ENCODE assay signal across 22 cellular contexts in genomic region chr3:193782747-193783146, GRCh38.
DNase-seq lines count a peak whose midpoint lies in the region; ATAC-seq and TF ChIP-seq lines count a peak whose summit lies in the region.
"Had no signal": no experiment of that assay in that cellular context is flagged by ENCODE, and none has a peak within 500 bp of the region (broad histone marks: within the 10 kb centered on the region; RNA-seq: fewer than 3 reads in every experiment).

No MANE protein-coding gene starts in this region.

- peak overlapping the region; percentile 47 for H3K9ac ChIP-seq in HCT116 (ENCODE audit: low read length)
- no peak overlapping the region for H3K9ac ChIP-seq in trophoblast cell (ENCODE audit: low read length)
- H3K9ac ChIP-seq: GM23248 had no signal

- H2BK120ac ChIP-seq in trophoblast cell (ENCODE audit: insufficient read depth, low read length, poor library complexity), result peak overlapping the region; percentile 85

- peak overlapping the region; percentile 53 for H2BK12ac ChIP-seq in trophoblast cell (ENCODE audit: low read length)

- no peaks in the 10 kb centered on the region for H4K20me1 ChIP-seq in HCT116 (ENCODE audit: insufficient read depth)
- no peaks in the 10 kb centered on the region for H4K20me1 ChIP-seq in hepatocyte (ENCODE audit: insufficient read depth, poor library complexity, severe bottlenecking)

- no peaks in the 10 kb centered on the region for H3K9me2 ChIP-seq in HCT116 (ENCODE audit: insufficient read depth)
- H3K9me2 ChIP-seq in hepatocyte (replicated peaks; ENCODE audit: insufficient read depth), result no peaks in the 10 kb centered on the region

- RAD21 ChIA-PET in HCT116 (lab: Charles Lee; ENCODE audit: low non-redundant PET in 1 of 2, low total read pairs in 2 of 2, uncharacterized antibody in 2 of 2, unreplicated experiment in 2 of 2), result interaction anchor here in 1 of 2 experiments (3.4 kb wide), 1 partner anchor 533 kb away, joined by 13 read pairs; no protein-coding TSS in a partner anchor

- WGBS in hepatocyte (ENCODE audit: low lambda C conversion rate, missing lambda C conversion rate), result 71% methylated on average over 3 of the region's 3 CpGs
- WGBS in trophoblast cell (ENCODE audit: extremely low coverage, insufficient coverage, insufficient read length), result no CpG with 5 or more reads among the region's 3 CpGs

- H3K27ac ChIP-seq in HCT116 (ENCODE audit: low read depth, low read length), result peak overlapping the region; percentile 29; the same call in 1 of the 2 replicates
- peak overlapping the region; percentile 95 for H3K27ac ChIP-seq in RWPE1
- peak overlapping the region; percentile 84 for H3K27ac ChIP-seq in hepatocyte
- H3K27ac ChIP-seq in trophoblast cell (ENCODE audit: low read depth, low read length), result peak overlapping the region; percentile 43
- H3K27ac ChIP-seq: C4-2B, GM23248, neutrophil had no signal

- H3K4me2 ChIP-seq in HCT116 (ENCODE audit: low read length) (peak overlapping the region; percentile 77), hepatocyte (peak overlapping the region; percentile 39), trophoblast cell (ENCODE audit: low read length) (peak overlapping the region; percentile 5)

- peak overlapping the region; percentile 47 for H4K8ac ChIP-seq in trophoblast cell (ENCODE audit: low read depth, low read length)

- TF ChIP-seq RAD21 in HCT116 (IDR thresholded peaks at IDR 0.05; ENCODE audit: low read depth), result no peak

- peak overlapping the region; percentile 47 for H2BK5ac ChIP-seq in trophoblast cell (ENCODE audit: low read depth, low read length, poor library complexity)

- no peak for TF ChIP-seq CTCF in HCT116 (IDR thresholded peaks at IDR 0.05 in 2 of 3, conservative IDR thresholded peaks at IDR 0.05 in 1 of 3; ENCODE audit: borderline replicate concordance in 1 of 3, insufficient read depth in 1 of 3, low read depth in 2 of 3, low read length in 2 of 3)
- TF ChIP-seq CTCF in RWPE1 (conservative IDR thresholded peaks at IDR 0.05; ENCODE audit: low read depth), result no peak
- TF ChIP-seq CTCF in hepatocyte (IDR thresholded peaks at IDR 0.05; ENCODE audit: poor library complexity), result no peak

- H3K79me1 ChIP-seq in trophoblast cell (ENCODE audit: low read length), result peaks cover 18% of the 10 kb centered on the region

- H4K91ac ChIP-seq in trophoblast cell (ENCODE audit: low read depth, low read length), result peak overlapping the region; percentile 78

- H3K9me3 ChIP-seq in HCT116 (ENCODE audit: control insufficient read depth in 1 of 2, insufficient read depth in 1 of 2, low read depth in 1 of 2, low read length in 2 of 2) (no peaks in the 10 kb centered on the region), hepatocyte (ENCODE audit: low read depth) (no peaks in the 10 kb centered on the region), trophoblast cell (ENCODE audit: insufficient read depth, low read depth, low read length) (no peaks in the 10 kb centered on the region)
- H3K9me3 ChIP-seq: esophagus squamous epithelium, neutrophil, transverse colon had no signal

- no peaks in the 10 kb centered on the region for H3K79me2 ChIP-seq in HCT116 (ENCODE audit: insufficient read depth, low read length)
- H3K79me2 ChIP-seq in hepatocyte, result no peaks in the 10 kb centered on the region
- H3K79me2 ChIP-seq in trophoblast cell (ENCODE audit: control insufficient read depth, insufficient read depth, low read length, poor library complexity), result no peaks in the 10 kb centered on the region

- no peak overlapping the region for H4K12ac ChIP-seq in trophoblast cell (ENCODE audit: low read depth, low read length)

- intact Hi-C loops in HCT116 (cut with micrococcal nuclease), result no loop called here

- H3K4me1 ChIP-seq in HCT116 (ENCODE audit: control insufficient read depth in 1 of 2, insufficient read depth in 2 of 2, low read length in 2 of 2) (peaks cover 28 to 43% of the 10 kb centered on the region in 2 experiments), hepatocyte (ENCODE audit: insufficient read depth) (peaks cover 46% of the 10 kb centered on the region), trophoblast cell (ENCODE audit: control insufficient read depth in 1 of 2, insufficient read depth in 2 of 2, low read length in 2 of 2) (peaks cover 28 to 41% of the 10 kb centered on the region in 2 experiments)

- H3K27me3 ChIP-seq in HCT116 (ENCODE audit: insufficient read depth, low read length) (peaks cover 25% of the 10 kb centered on the region; the same call in 1 of the 2 replicates), hepatocyte (no peaks in the 10 kb centered on the region), trophoblast cell (ENCODE audit: insufficient read depth, low read length) (no peaks in the 10 kb centered on the region)
- H3K27me3 ChIP-seq: transverse colon had no signal

- H3K36me3 ChIP-seq in HCT116 (ENCODE audit: control insufficient read depth in 1 of 2, insufficient read depth in 2 of 2, low read length in 2 of 2) (no peaks in the 10 kb centered on the region), hepatocyte (replicated peaks; ENCODE audit: insufficient read depth, low read depth) (no peaks in the 10 kb centered on the region), trophoblast cell (ENCODE audit: control insufficient read depth in 1 of 2, insufficient read depth in 2 of 2, low read length in 2 of 2) (no peaks in the 10 kb centered on the region)
- H3K36me3 ChIP-seq: esophagus squamous epithelium, neutrophil, transverse colon had no signal

- no peak for TF ChIP-seq POLR2A in HCT116 (IDR thresholded peaks at IDR 0.05; ENCODE audit: borderline replicate concordance, extremely low read depth, insufficient read depth, insufficient read length)

- no peak for DNase-seq in HCT116 (ENCODE audit: low read depth, low spot score)
- DNase-seq in RWPE1 (ENCODE audit: low spot score), result no peak
- no peak for DNase-seq in hepatocyte (ENCODE audit: low spot score)
- DNase-seq in trophoblast cell, result no peak
- DNase-seq in stimulated activated CD4-positive, alpha-beta T cell treated with anti-CD3 and anti-CD28 coated beads, Interleukin-4, amount 100 ng/mL, for 1 hour, result no peak
- no peak for DNase-seq in HK-2 (ENCODE audit: unreplicated experiment)
- no peak for DNase-seq in NCI-H526 treated with DMSO at 0.1 percent for 48 hours (lab: John Stamatoyannopoulos, UW)
- DNase-seq: activated CD4-positive, alpha-beta T cell treated with anti-CD3 and anti-CD28 coated beads, Interleukin-2, amount 50 U/mL, for 1 hour; activated CD4-positive, CD25-positive, alpha-beta regulatory T cell; activated effector memory CD4-positive, alpha-beta T cell treated with anti-CD3 and anti-CD28 coated beads, Interleukin-2, amount 50 U/mL, for 16 hours; activated naive CD8-positive, alpha-beta T cell treated with anti-CD3 and anti-CD28 coated beads, Interleukin-2, amount 10 ng/mL, durations not matched to agents 7 days and 5 days; activated T-cell treated with anti-CD3 and anti-CD28 coated beads, Interleukin-2, amount 50 U/mL, for 1 hour; aorta; esophagus squamous epithelium; foreskin melanocyte; NCI-H1092; NCI-H2171 treated with DMSO at 0.1 percent for 48 hours; stimulated activated CD4-positive, alpha-beta T cell treated with anti-CD3 and anti-CD28 coated beads, Interleukin-4, amount 100 ng/mL, for 4 hours had no signal

- H3K4ac ChIP-seq in trophoblast cell (ENCODE audit: low read depth, low read length), result peak overlapping the region; percentile 37

- peak overlapping the region; percentile 15 for H3K18ac ChIP-seq in trophoblast cell (ENCODE audit: low read length)

- peak overlapping the region; percentile 80 for H3K14ac ChIP-seq in trophoblast cell (ENCODE audit: low read length)

- H2AFZ ChIP-seq in HCT116 (ENCODE audit: low read depth, low read length, poor library complexity, severe bottlenecking) (no peak overlapping the region), hepatocyte (no peak overlapping the region), trophoblast cell (ENCODE audit: insufficient read depth, low read length, poor library complexity) (no peak overlapping the region)
- H2AFZ ChIP-seq: GM23248 had no signal

- ATAC-seq in HCT116, result peak; percentile 6; the same call in 1 of the 2 replicates

- BruUV-seq in HCT116 (replicated peaks; lab: Mats Ljungman, UMichigan), result no TSS peak

- POLR2A ChIA-PET in HCT116 (lab: Charles Lee) (interaction anchor here (2.2 kb wide), 1 partner anchor 353 kb away, joined by 10 read pairs; the partner anchor contains the start of gene HES1), RWPE1 (lab: Yijun Ruan, JAX; ENCODE audit: low non-redundant PET) (no interaction called here)

- CTCF ChIA-PET in HCT116 (lab: Charles Lee), result interaction anchor here (2.8 to 8.7 kb wide), 3 partner anchors 354 to 540 kb away, joined by 21 to 145 read pairs (median 46); partner anchors contain the start of gene HES1
- CTCF ChIA-PET in RWPE1 (lab: Yijun Ruan, JAX), result interaction anchor here (0.6 to 4.5 kb wide), 3 partner anchors 44 to 354 kb away, joined by 3 to 56 read pairs (median 3); partner anchors contain the start of gene HES1

- no peak overlapping the region for H3K23ac ChIP-seq in trophoblast cell (ENCODE audit: low read length)

- peak overlapping the region in 1 of 2 experiments; percentile 29; a peak in 1 of 4 replicates for H3K4me3 ChIP-seq in HCT116 (replicated peaks in 1 of 2; ENCODE audit: low read depth in 1 of 2, low read length in 2 of 2)
- no peak overlapping the region for H3K4me3 ChIP-seq in hepatocyte
- no peak overlapping the region for H3K4me3 ChIP-seq in trophoblast cell (ENCODE audit: low read depth, low read length)
- H3K4me3 ChIP-seq: esophagus squamous epithelium, GM23248, transverse colon had no signal

- peak overlapping the region; percentile 66 for H2AK5ac ChIP-seq in trophoblast cell (ENCODE audit: low read length)

TF ChIP-seq in HCT116, 20 proteins besides CTCF, POLR2A, EP300 and RAD21 (continues in another document):
- TF ChIP-seq ZFX (IDR thresholded peaks at IDR 0.05) (no peak), SP1 (IDR thresholded peaks at IDR 0.05; ENCODE audit: low read depth) (no peak), JUND (IDR thresholded peaks at IDR 0.05) (no peak), FOSL1 (IDR thresholded peaks at IDR 0.05; ENCODE audit: low read depth) (no peak)

Comparison
In these comparisons a context has a peak if more than half of its experiments do, and no peak if none do; other contexts are left out.
1. H3K27ac ChIP-seq: peak in every context shown above with its lines; median percentile 95 in RWPE1; 84 in hepatocyte; 43 in trophoblast cell; 29 in HCT116.
2. H3K4me2 ChIP-seq: peak in every context shown above with its lines; median percentile 77 in HCT116; 39 in hepatocyte; 5 in trophoblast cell.